Comparison of ENCODE assay signal across 24 cellular contexts in genomic region chr22:33054276-33054675, GRCh38. TPM values are rescaled to one million over a fixed set of nuclear protein-coding genes. Genes with fewer than 3 reads are reported as not detected.
"Had no signal": no experiment of that assay in that cellular context is flagged by ENCODE, and none has a peak within 500 bp of the region (broad histone marks: within the 10 kb centered on the region; RNA-seq: fewer than 3 reads in every experiment).

No MANE protein-coding gene starts in this region.

- H3K4me1 ChIP-seq: ascending aorta had no signal

- H3K36me3 Mint-ChIP-seq: activated CD8-positive, alpha-beta memory T cell treated with anti-CD3 and anti-CD28 coated beads, Interleukin-2, amount 10 ng/mL, durations not matched to agents 7 days and 5 days; naive thymus-derived CD8-positive, alpha-beta T cell had no signal

- H3K36me3 ChIP-seq: ascending aorta, heart left ventricle, left lung, tibial artery had no signal

- H3K9me3 Mint-ChIP-seq: activated naive CD4-positive, alpha-beta T cell treated with anti-CD3 and anti-CD28 coated beads for 36 hours; activated T-helper 2 cell treated with anti-CD3 and anti-CD28 coated beads, Interferon-gamma antibody, Interleukin-2, Interleukin-4, amounts not matched to agents 10 μg/mL and 5 μg/mL and 100 μg/mL, durations not matched to agents 14 hours and 24 hours and 36 hours; dendritic cell treated with granulocyte-macrophage colony-stimulating factor and Interleukin-4, amounts not matched to agents 40 ng/mL and 50 ng/mL, for 4 days; effector memory CD8-positive, alpha-beta T cell had no signal

- ATAC-seq: activated CD4-positive, CD25-positive, alpha-beta regulatory T cell treated with anti-CD3 and anti-CD28 coated beads, Interleukin-2, amount 50 U/mL, for 24 hours; activated CD8-positive, alpha-beta memory T cell treated with anti-CD3 and anti-CD28 coated beads, Interleukin-2, amount 10 ng/mL, durations not matched to agents 7 days and 5 days; effector memory CD8-positive, alpha-beta T cell; heart left ventricle; left lung; mucosa of descending colon; naive thymus-derived CD8-positive, alpha-beta T cell had no signal

- H3K4me3 Mint-ChIP-seq: activated CD8-positive, alpha-beta memory T cell treated with anti-CD3 and anti-CD28 coated beads, Interleukin-2, amount 10 ng/mL, durations not matched to agents 7 days and 5 days; activated naive CD4-positive, alpha-beta T cell treated with anti-CD3 and anti-CD28 coated beads for 36 hours; dendritic cell treated with granulocyte-macrophage colony-stimulating factor and Interleukin-4, amounts not matched to agents 40 ng/mL and 50 ng/mL, for 4 days; effector memory CD8-positive, alpha-beta T cell; naive thymus-derived CD8-positive, alpha-beta T cell had no signal

- H3K9me3 ChIP-seq: ascending aorta, heart left ventricle, left lung, mucosa of descending colon, tibial artery had no signal

- H3K27ac ChIP-seq: ascending aorta, epithelial cell of prostate, heart left ventricle, left lung, tibial artery had no signal

- H3K4me1 Mint-ChIP-seq: activated CD8-positive, alpha-beta memory T cell treated with anti-CD3 and anti-CD28 coated beads, Interleukin-2, amount 10 ng/mL, durations not matched to agents 7 days and 5 days had no signal

- DNase-seq: activated CD4-positive, alpha-beta T cell treated with anti-CD3 and anti-CD28 coated beads, Interleukin-2, amount 50 U/mL, for 1 hour; activated CD8-positive, alpha-beta memory T cell treated with anti-CD3 and anti-CD28 coated beads, Interleukin-2, amount 10 ng/mL, durations not matched to agents 7 days and 5 days; activated naive CD4-positive, alpha-beta T cell treated with anti-CD3 and anti-CD28 coated beads for 36 hours; activated T-cell treated with anti-CD3 and anti-CD28 coated beads, Interleukin-2, amount 50 U/mL, for 1 hour; effector memory CD8-positive, alpha-beta T cell; foreskin melanocyte; heart left ventricle; kidney; left lung; mammary epithelial cell; mucosa of descending colon; naive thymus-derived CD8-positive, alpha-beta T cell; nucleus accumbens; posterior cingulate gyrus; retina; stimulated activated CD4-positive, alpha-beta T cell treated with anti-CD3 and anti-CD28 coated beads, Interleukin-2, amount 100 ng/mL, for 48 hours; stimulated activated naive CD4-positive, alpha-beta T cell; tibial artery had no signal

- H3K4me3 ChIP-seq: ascending aorta, heart left ventricle, left lung, mucosa of descending colon, tibial artery had no signal

- H3K27ac Mint-ChIP-seq: activated CD8-positive, alpha-beta memory T cell treated with anti-CD3 and anti-CD28 coated beads, Interleukin-2, amount 10 ng/mL, durations not matched to agents 7 days and 5 days; activated naive CD4-positive, alpha-beta T cell treated with anti-CD3 and anti-CD28 coated beads for 36 hours; activated T-helper 2 cell treated with anti-CD3 and anti-CD28 coated beads, Interferon-gamma antibody, Interleukin-2, Interleukin-4, amounts not matched to agents 10 μg/mL and 5 μg/mL and 100 μg/mL, durations not matched to agents 14 hours and 24 hours and 36 hours; dendritic cell treated with granulocyte-macrophage colony-stimulating factor and Interleukin-4, amounts not matched to agents 40 ng/mL and 50 ng/mL, for 4 days; effector memory CD8-positive, alpha-beta T cell; naive thymus-derived CD8-positive, alpha-beta T cell had no signal

RNA-seq across cellular contexts. Expression of gene SYN3, which starts 3.9 kb away (rescaled TPM):
- total RNA-seq: activated CD8-positive, alpha-beta memory T cell treated with anti-CD3 and anti-CD28 coated beads, Interleukin-2, amount 10 ng/mL, durations not matched to agents 7 days and 5 days; activated naive CD4-positive, alpha-beta T cell treated with anti-CD3 and anti-CD28 coated beads for 36 hours; activated T-helper 2 cell treated with anti-CD3 and anti-CD28 coated beads, Interferon-gamma antibody, Interleukin-2, Interleukin-4, amounts not matched to agents 10 μg/mL and 5 μg/mL and 100 μg/mL, durations not matched to agents 14 hours and 24 hours and 36 hours; ascending aorta; fibroblast of lung; mammary epithelial cell had no signal
